ENCODE assay signal across 1 cellular context in the genomic region with DNA sequence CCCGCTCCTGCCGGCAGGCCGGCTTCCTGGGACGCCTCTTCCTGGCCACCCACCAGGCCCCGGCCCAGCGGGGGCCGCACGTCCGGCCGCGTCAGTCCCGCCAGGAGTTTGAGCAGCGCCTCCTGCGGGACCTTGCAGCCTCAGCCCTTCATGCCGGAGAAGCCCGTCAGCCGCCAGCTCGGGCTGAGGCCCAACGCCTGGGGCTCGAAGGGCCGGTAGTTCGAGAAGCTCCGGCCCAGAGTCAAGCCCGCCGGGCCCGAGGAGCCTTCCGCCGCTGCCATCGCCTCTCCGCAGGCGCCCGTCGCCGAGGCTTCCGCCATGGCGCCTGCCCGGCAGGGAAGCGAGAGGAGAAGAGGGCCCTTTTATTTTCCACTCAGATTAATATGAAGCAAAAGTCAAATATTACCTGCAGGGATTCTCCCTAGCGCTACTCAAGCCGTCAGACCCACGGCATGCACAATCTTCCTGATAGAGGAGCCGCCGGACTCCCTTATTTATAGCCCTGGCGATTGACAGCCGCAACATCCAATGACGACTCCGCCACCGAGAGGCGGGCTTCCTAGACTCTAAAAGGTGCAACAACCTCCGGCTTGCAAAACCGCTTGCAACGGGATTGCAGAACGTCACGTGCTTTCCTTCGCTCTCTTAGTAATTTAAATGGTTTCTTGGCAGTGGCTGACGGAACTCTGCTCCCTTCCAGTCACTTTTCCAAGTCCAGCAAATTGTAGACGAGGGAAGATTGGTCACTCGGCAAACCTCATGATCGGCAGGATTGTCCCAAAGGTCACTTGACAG.
TF ChIP-seq lines count a peak whose summit lies in the region.

SEPHS2 (minus strand) TSS at position 467 of the 795 bp plus-strand sequence; CDS start at position 320, 147 bp downstream.

TF ChIP-seq in HEK293, 187 proteins besides CTCF, POLR2A, EP300 and RAD21 (continued from another document and continues in another):
- no peak for TF ChIP-seq ZBTB10 (tag by site-specific recombination; IDR thresholded peaks at IDR 0.05)
- TF ChIP-seq ZNF266 (tag by site-specific recombination; IDR thresholded peaks at IDR 0.05; ENCODE audit: low read depth): no peak
- TF ChIP-seq ZNF626 (tag by site-specific recombination; IDR thresholded peaks at IDR 0.05): no peak; the same call in 1 of the 2 replicates
- TF ChIP-seq ELK4 (IDR thresholded peaks at IDR 0.05; ENCODE audit: borderline replicate concordance, low read depth, low read length): no peak
- TF ChIP-seq ZBTB17 (tag by site-specific recombination; IDR thresholded peaks at IDR 0.05): peak; percentile 98
- no peak for TF ChIP-seq OVOL3 (tag by site-specific recombination; IDR thresholded peaks at IDR 0.05)
- peak; percentile 78 for TF ChIP-seq ZNF394 (tag by site-specific recombination; IDR thresholded peaks at IDR 0.05; ENCODE audit: borderline replicate concordance)
- TF ChIP-seq ZNF280C (tag by site-specific recombination; IDR thresholded peaks at IDR 0.05): no peak
- TF ChIP-seq ZSCAN18 (tag by site-specific recombination; IDR thresholded peaks at IDR 0.05): no peak
- no peak for TF ChIP-seq GLI4 (tag by site-specific recombination; IDR thresholded peaks at IDR 0.05)
- no peak for TF ChIP-seq ZNF175 (tag by site-specific recombination; IDR thresholded peaks at IDR 0.05)
- TF ChIP-seq ZNF23 (tag by site-specific recombination; IDR thresholded peaks at IDR 0.05; ENCODE audit: borderline replicate concordance): no peak
- peak; percentile 72; the same call in 1 of the 2 replicates for TF ChIP-seq ZNF660 (tag by site-specific recombination; IDR thresholded peaks at IDR 0.05)
- TF ChIP-seq ZNF426 (tag by site-specific recombination; IDR thresholded peaks at IDR 0.05): no peak
- TF ChIP-seq, protein P1, sequence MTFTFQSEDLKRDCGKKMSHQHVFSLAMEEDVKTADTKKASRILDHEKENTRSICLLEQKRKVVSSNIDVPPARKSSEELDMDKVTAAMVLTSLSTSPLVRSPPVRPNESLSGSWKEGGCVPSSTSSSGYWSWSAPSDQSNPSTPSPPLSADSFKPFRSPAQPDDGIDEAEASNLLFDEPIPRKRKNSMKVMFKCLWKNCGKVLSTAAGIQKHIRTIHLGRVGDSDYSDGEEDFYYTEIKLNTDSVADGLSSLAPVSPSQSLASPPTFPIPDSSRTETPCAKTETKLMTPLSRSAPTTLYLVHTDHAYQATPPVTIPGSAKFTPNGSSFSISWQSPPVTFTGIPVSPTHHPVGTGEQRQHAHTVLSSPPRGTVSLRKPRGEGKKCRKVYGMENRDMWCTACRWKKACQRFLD (tag by site-specific recombination; IDR thresholded peaks at IDR 0.05): no peak
- TF ChIP-seq ZNF654 (tag by site-specific recombination; IDR thresholded peaks at IDR 0.05; ENCODE audit: low read depth): no peak
- no peak for TF ChIP-seq ZNF624 (tag by site-specific recombination; IDR thresholded peaks at IDR 0.05)
- TF ChIP-seq ZNF596 (tag by site-specific recombination; IDR thresholded peaks at IDR 0.05): 0 out of 2 replicates have a peak, but pooled peaks have one; percentile 25
- TF ChIP-seq ZNF202 (tag by site-specific recombination; IDR thresholded peaks at IDR 0.05; ENCODE audit: borderline replicate concordance): no peak
- no peak for TF ChIP-seq ZNF585B (tag by site-specific recombination; IDR thresholded peaks at IDR 0.05)
- 0 out of 2 replicates have a peak, but pooled peaks have one; percentile 29 for TF ChIP-seq ZNF184 (tag by site-specific recombination; IDR thresholded peaks at IDR 0.05)
- TF ChIP-seq ZFP69B (tag by site-specific recombination; IDR thresholded peaks at IDR 0.05): peak; percentile 79
- TF ChIP-seq ZBTB26 (tag by site-specific recombination; optimal IDR thresholded peaks at IDR 0.05): peak; percentile 34
- no peak for TF ChIP-seq ZBTB6 (tag by site-specific recombination; IDR thresholded peaks at IDR 0.05)
- TF ChIP-seq GLIS2 (tag by site-specific recombination; IDR thresholded peaks at IDR 0.05): peak; percentile 86
- TF ChIP-seq ZNF2 (tag by site-specific recombination; IDR thresholded peaks at IDR 0.05): peak; percentile 17; the same call in 1 of the 2 replicates
- TF ChIP-seq ZNF37A (tag by site-specific recombination; IDR thresholded peaks at IDR 0.05): no peak
- TF ChIP-seq SP2 (tag by site-specific recombination; IDR thresholded peaks at IDR 0.05): peak; percentile 89
- no peak for TF ChIP-seq ZNF324 (tag by site-specific recombination; IDR thresholded peaks at IDR 0.05)
- TF ChIP-seq ZNF112 (tag by site-specific recombination; IDR thresholded peaks at IDR 0.05): no peak
- peak; percentile 75 for TF ChIP-seq ZNF692 (tag by site-specific recombination; IDR thresholded peaks at IDR 0.05)
- no peak; the same call in 1 of the 2 replicates for TF ChIP-seq ZNF777 (tag by site-specific recombination; IDR thresholded peaks at IDR 0.05; ENCODE audit: borderline replicate concordance)
- no peak for TF ChIP-seq ZNF302 (tag by site-specific recombination; IDR thresholded peaks at IDR 0.05; ENCODE audit: low read depth)
- peak; percentile 97 for TF ChIP-seq ZIC2 (tag by site-specific recombination; IDR thresholded peaks at IDR 0.05)
- no peak for TF ChIP-seq ZNF514 (tag by site-specific recombination; IDR thresholded peaks at IDR 0.05)
- TF ChIP-seq, protein P2, sequence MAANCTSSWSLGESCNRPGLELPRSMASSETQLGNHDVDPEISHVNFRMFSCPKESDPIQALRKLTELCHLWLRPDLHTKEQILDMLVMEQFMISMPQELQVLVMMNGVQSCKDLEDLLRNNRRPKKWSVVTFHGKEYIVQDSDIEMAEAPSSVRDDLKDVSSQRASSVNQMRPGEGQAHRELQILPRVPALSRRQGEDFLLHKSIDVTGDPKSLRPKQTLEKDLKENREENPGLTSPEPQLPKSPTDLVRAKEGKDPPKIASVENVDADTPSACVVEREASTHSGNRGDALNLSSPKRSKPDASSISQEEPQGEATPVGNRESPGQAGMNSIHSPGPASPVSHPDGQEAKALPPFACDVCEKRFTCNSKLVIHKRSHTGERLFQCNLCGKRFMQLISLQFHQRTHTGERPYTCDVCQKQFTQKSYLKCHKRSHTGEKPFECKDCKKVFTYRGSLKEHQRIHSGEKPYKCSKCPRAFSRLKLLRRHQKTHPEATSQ (tag by site-specific recombination; IDR thresholded peaks at IDR 0.05): peak; percentile 46; the same call in 1 of the 2 replicates
- TF ChIP-seq ZNF24 (tag by site-specific recombination; IDR thresholded peaks at IDR 0.05): 0 out of 2 replicates have a peak, but pooled peaks have one; percentile 24
- no peak; the same call in 1 of the 2 replicates for TF ChIP-seq ZNF76 (tag by site-specific recombination; IDR thresholded peaks at IDR 0.05; ENCODE audit: borderline replicate concordance, low read depth)
- no peak for TF ChIP-seq ZNF354C (tag by site-specific recombination; IDR thresholded peaks at IDR 0.05; ENCODE audit: borderline replicate concordance, low read depth)
- no peak for TF ChIP-seq KLF9 (tag by site-specific recombination; IDR thresholded peaks at IDR 0.05; ENCODE audit: low read depth)
- TF ChIP-seq ZNF785 (tag by site-specific recombination; IDR thresholded peaks at IDR 0.05): no peak
- TF ChIP-seq HOXC10 (CRISPR knock-in tag; IDR thresholded peaks at IDR 0.05): 0 out of 2 replicates have a peak, but pooled peaks have one; percentile 21
- TF ChIP-seq ZNF433 (tag by site-specific recombination; IDR thresholded peaks at IDR 0.05; ENCODE audit: low read depth): no peak
- TF ChIP-seq ZBTB21 (tag by site-specific recombination; IDR thresholded peaks at IDR 0.05): no peak
- no peak for TF ChIP-seq ZBTB48 (tag by site-specific recombination; IDR thresholded peaks at IDR 0.05)
- TF ChIP-seq KLF10 (tag by site-specific recombination; IDR thresholded peaks at IDR 0.05): peak; percentile 64; the same call in 1 of the 2 replicates
